ENCODE assay signal across 1 cellular context in the genomic region with DNA sequence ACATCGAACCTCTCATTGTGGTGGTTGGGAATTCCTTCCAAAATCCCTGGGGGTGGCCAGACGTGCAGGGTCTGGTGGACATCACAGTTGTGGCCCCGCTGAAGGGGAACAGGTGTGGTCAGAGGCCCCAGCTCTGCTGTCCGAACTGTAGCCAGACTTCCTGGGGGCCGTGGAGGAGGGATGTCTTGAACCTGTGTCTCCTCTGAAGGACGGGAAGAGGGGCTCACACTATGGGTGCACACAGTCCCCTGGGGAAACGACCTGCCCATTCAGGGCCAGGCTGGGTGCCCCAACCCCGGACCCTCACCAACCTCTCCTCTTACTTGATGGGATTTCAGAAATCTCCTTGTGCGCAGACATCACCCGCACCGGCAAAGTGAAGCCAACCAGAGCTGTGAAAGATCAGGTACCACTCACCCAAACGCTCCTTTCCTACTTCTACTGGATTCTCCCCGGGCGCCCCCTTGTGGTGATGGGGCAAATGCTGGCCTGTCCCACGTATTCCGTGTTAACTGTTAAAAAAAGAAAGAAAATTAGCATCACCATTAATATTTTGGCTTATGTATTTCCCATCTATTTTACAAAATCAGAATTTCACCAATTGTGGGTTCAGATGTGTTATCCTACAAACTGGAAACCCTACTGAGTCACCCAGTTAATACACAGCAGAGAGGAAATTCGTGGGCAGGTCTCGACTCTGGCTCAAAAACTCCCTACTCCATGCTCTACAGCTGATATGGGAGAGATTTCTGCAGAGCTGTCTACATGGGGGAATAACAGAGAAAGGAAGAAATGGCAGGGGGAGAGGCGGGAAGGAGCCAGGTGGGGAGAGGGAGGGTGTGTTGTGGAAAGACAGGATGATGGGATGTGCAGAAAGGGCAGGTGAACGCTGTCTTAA.
TF ChIP-seq lines count a peak whose summit lies in the region.

No MANE protein-coding gene starts in this region.

TF ChIP-seq in H1, 55 proteins besides CTCF, POLR2A, EP300 and RAD21:
- TF ChIP-seq, protein P1, sequence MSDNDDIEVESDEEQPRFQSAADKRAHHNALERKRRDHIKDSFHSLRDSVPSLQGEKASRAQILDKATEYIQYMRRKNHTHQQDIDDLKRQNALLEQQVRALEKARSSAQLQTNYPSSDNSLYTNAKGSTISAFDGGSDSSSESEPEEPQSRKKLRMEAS (IDR thresholded peaks at IDR 0.05): no peak
- TF ChIP-seq YY1 (IDR thresholded peaks at IDR 0.05; ENCODE audit: low read depth, low read length): 0 out of 2 replicates have a peak, but pooled peaks have one; percentile 37
- TF ChIP-seq SP4 (IDR thresholded peaks at IDR 0.05; ENCODE audit: low read length): no peak
- TF ChIP-seq KDM1A (IDR thresholded peaks at IDR 0.05; ENCODE audit: borderline replicate concordance, low read length): peak; percentile 49; the same call in 1 of the 2 replicates
TF ChIP-seq in H1: peak in this region for 2.
